8 cellular contexts compared by ENCODE assay signal in genomic region chr2:20635698-20636584, GRCh38. TPM values are rescaled to one million over a fixed set of nuclear protein-coding genes. Genes with fewer than 3 reads are reported as not detected.
DNase-seq lines count a peak whose midpoint lies in the region; ATAC-seq and TF ChIP-seq lines count a peak whose summit lies in the region.

No MANE protein-coding gene starts in this region.

- intact Hi-C loops in prostate gland (cut with DNase I), result loop anchor here (2.0 kb wide), 3 partner anchors 35 to 257 kb away; partner anchors contain the start of gene RHOB

- H3K4me1 ChIP-seq in HUES64 (ENCODE audit: insufficient read depth, low read length), result peaks cover 4% of the 10 kb centered on the region
- H3K4me1 ChIP-seq in right atrium auricular region, result peaks cover 0 to 59% of the 10 kb centered on the region in 2 donors
- H3K4me1 ChIP-seq in prostate gland (replicated peaks), result peaks cover 21% of the 10 kb centered on the region

- peak; percentile 94 for ATAC-seq in GM21390 (IDR thresholded peaks at IDR 0.05; ENCODE audit: unreplicated experiment)

- TF ChIP-seq POLR2A in prostate gland (IDR thresholded peaks at IDR 0.05), result no peak

- H3K9me3 ChIP-seq in HUES64 (ENCODE audit: insufficient read depth, low read depth, low read length), result no peaks in the 10 kb centered on the region
- no peaks in the 10 kb centered on the region for H3K9me3 ChIP-seq in right atrium auricular region
- H3K9me3 ChIP-seq in prostate gland, result no peaks in the 10 kb centered on the region

- no peaks in the 10 kb centered on the region for H3K36me3 ChIP-seq in HUES64 (ENCODE audit: insufficient read depth, low read length)
- H3K36me3 ChIP-seq in right atrium auricular region, result peaks cover 22% of the 10 kb centered on the region
- no peaks in the 10 kb centered on the region for H3K36me3 ChIP-seq in prostate gland

- H3K27ac ChIP-seq in HUES64 (ENCODE audit: low read depth, low read length) (no peak overlapping the region), right atrium auricular region (peak overlapping the region; percentile 87 to 91), prostate gland (peak overlapping the region; percentile 84 to 90)

- H3K9ac ChIP-seq in HUES64 (ENCODE audit: low read depth, low read length), result peak overlapping the region; percentile 27; the same call in 1 of the 2 replicates

- 34% methylated on average over 32 of the region's 32 CpGs for WGBS in HUES64
- WGBS in prostate gland, result 30% methylated on average over 32 of the region's 32 CpGs

- H3K4me3 ChIP-seq in HUES64 (ENCODE audit: low read length) (no peak overlapping the region), right atrium auricular region (no peak overlapping the region), prostate gland (no peak overlapping the region)

- no peaks in the 10 kb centered on the region for H3K27me3 ChIP-seq in HUES64 (ENCODE audit: insufficient read depth, low read length)
- H3K27me3 ChIP-seq in right atrium auricular region, result no peaks in the 10 kb centered on the region
- H3K27me3 ChIP-seq in prostate gland (replicated peaks; ENCODE audit: insufficient read depth), result no peaks in the 10 kb centered on the region

- peak; percentile 93 to 96 for TF ChIP-seq CTCF in right atrium auricular region (IDR thresholded peaks at IDR 0.05)
- peak; percentile 83 to 99 (median 94) for TF ChIP-seq CTCF in prostate gland (IDR thresholded peaks at IDR 0.05)

- DNase-seq in DMS153 (lab: John Stamatoyannopoulos, UW), result peak; percentile 59
- DNase-seq in RPMI8226, result peak; percentile 58
- peak in 57 of 58 donors; percentile 15 to 92 (median 77) for DNase-seq in anterior cingulate cortex (lab: John Stamatoyannopoulos, UW)
- DNase-seq in right atrium auricular region (ENCODE audit: low spot score), result peak; percentile 89
- DNase-seq in prostate gland (ENCODE audit: low spot score), result peak; percentile 85
- DNase-seq in OCI-M1 (lab: John Stamatoyannopoulos, UW), result no peak

RNA-seq across cellular contexts. Expression of gene HS1BP3, which starts 15.0 kb away (rescaled TPM):
- 7.3 TPM for polyA plus RNA-seq in HUES64 (2013, experiment 1 of 2)
- 10.7 TPM for polyA plus RNA-seq in HUES64 (2013, experiment 2 of 2)
- total RNA-seq in right atrium auricular region (10 to 100 TPM; 19.5 to 26.0 TPM), prostate gland (10 to 100 TPM; 29.9 to 39.4 TPM)

RNA-seq across cellular contexts. Expression of gene GDF7, which starts 31.0 kb away (rescaled TPM):
- polyA plus RNA-seq in HUES64 (2013, experiment 1 of 2), result 0.15 TPM
- polyA plus RNA-seq in HUES64 (2013, experiment 2 of 2), result 0.25 TPM
- total RNA-seq in right atrium auricular region, result 1 to 10 TPM; 1.1 to 1.7 TPM
- total RNA-seq in prostate gland, result 1 to 10 TPM; 3.3 to 7.0 TPM
